In the genomic region with DNA sequence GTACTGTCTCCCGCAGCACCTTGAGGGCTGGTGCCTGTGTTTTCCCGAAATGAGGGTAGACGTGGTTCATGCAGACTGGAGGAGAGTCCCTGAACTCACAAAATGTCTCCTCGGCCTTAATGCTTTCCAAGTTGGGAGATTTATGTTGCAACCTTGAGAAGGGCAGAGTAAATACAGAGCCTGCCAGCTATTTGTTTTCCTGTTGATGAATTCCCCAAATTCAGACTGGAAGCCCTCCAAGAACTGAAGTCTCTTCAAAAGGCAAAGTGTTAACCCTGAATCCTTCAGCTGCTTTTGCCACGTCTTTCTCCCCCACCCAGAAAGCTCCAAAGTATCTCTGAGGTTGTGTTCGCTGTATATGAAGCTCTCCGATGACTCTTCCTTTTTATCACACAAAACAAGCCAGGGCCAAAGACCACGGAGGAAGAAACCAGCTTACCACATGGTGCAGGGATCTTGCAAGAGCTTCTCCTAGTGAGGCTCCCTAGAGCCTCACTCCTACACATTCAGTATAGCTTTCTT, we compare ENCODE assay signal across 1 cellular context.
TF ChIP-seq lines count a peak whose summit lies in the region.

No MANE protein-coding gene starts in this region.

TF ChIP-seq in H1, 55 proteins besides CTCF, POLR2A, EP300 and RAD21 (continued from another document):
- TF ChIP-seq, protein P1, sequence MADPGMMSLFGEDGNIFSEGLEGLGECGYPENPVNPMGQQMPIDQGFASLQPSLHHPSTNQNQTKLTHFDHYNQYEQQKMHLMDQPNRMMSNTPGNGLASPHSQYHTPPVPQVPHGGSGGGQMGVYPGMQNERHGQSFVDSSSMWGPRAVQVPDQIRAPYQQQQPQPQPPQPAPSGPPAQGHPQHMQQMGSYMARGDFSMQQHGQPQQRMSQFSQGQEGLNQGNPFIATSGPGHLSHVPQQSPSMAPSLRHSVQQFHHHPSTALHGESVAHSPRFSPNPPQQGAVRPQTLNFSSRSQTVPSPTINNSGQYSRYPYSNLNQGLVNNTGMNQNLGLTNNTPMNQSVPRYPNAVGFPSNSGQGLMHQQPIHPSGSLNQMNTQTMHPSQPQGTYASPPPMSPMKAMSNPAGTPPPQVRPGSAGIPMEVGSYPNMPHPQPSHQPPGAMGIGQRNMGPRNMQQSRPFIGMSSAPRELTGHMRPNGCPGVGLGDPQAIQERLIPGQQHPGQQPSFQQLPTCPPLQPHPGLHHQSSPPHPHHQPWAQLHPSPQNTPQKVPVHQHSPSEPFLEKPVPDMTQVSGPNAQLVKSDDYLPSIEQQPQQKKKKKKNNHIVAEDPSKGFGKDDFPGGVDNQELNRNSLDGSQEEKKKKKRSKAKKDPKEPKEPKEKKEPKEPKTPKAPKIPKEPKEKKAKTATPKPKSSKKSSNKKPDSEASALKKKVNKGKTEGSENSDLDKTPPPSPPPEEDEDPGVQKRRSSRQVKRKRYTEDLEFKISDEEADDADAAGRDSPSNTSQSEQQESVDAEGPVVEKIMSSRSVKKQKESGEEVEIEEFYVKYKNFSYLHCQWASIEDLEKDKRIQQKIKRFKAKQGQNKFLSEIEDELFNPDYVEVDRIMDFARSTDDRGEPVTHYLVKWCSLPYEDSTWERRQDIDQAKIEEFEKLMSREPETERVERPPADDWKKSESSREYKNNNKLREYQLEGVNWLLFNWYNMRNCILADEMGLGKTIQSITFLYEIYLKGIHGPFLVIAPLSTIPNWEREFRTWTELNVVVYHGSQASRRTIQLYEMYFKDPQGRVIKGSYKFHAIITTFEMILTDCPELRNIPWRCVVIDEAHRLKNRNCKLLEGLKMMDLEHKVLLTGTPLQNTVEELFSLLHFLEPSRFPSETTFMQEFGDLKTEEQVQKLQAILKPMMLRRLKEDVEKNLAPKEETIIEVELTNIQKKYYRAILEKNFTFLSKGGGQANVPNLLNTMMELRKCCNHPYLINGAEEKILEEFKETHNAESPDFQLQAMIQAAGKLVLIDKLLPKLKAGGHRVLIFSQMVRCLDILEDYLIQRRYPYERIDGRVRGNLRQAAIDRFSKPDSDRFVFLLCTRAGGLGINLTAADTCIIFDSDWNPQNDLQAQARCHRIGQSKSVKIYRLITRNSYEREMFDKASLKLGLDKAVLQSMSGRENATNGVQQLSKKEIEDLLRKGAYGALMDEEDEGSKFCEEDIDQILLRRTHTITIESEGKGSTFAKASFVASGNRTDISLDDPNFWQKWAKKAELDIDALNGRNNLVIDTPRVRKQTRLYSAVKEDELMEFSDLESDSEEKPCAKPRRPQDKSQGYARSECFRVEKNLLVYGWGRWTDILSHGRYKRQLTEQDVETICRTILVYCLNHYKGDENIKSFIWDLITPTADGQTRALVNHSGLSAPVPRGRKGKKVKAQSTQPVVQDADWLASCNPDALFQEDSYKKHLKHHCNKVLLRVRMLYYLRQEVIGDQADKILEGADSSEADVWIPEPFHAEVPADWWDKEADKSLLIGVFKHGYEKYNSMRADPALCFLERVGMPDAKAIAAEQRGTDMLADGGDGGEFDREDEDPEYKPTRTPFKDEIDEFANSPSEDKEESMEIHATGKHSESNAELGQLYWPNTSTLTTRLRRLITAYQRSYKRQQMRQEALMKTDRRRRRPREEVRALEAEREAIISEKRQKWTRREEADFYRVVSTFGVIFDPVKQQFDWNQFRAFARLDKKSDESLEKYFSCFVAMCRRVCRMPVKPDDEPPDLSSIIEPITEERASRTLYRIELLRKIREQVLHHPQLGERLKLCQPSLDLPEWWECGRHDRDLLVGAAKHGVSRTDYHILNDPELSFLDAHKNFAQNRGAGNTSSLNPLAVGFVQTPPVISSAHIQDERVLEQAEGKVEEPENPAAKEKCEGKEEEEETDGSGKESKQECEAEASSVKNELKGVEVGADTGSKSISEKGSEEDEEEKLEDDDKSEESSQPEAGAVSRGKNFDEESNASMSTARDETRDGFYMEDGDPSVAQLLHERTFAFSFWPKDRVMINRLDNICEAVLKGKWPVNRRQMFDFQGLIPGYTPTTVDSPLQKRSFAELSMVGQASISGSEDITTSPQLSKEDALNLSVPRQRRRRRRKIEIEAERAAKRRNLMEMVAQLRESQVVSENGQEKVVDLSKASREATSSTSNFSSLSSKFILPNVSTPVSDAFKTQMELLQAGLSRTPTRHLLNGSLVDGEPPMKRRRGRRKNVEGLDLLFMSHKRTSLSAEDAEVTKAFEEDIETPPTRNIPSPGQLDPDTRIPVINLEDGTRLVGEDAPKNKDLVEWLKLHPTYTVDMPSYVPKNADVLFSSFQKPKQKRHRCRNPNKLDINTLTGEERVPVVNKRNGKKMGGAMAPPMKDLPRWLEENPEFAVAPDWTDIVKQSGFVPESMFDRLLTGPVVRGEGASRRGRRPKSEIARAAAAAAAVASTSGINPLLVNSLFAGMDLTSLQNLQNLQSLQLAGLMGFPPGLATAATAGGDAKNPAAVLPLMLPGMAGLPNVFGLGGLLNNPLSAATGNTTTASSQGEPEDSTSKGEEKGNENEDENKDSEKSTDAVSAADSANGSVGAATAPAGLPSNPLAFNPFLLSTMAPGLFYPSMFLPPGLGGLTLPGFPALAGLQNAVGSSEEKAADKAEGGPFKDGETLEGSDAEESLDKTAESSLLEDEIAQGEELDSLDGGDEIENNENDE (IDR thresholded peaks at IDR 0.05; ENCODE audit: insufficient replicate concordance, low read length) = no peak
- TF ChIP-seq BRCA1 (IDR thresholded peaks at IDR 0.05; ENCODE audit: low read depth, low read length) (no peak), MAFK (IDR thresholded peaks at IDR 0.05; ENCODE audit: low read depth, low read length) (no peak), EZH2 (IDR thresholded peaks at IDR 0.05; ENCODE audit: low read depth, low read length, severe bottlenecking) (no peak), JUND (IDR thresholded peaks at IDR 0.05; ENCODE audit: low read length) (no peak), SIX5 (IDR thresholded peaks at IDR 0.05; ENCODE audit: low read depth, low read length) (no peak), GTF2F1 (IDR thresholded peaks at IDR 0.05; ENCODE audit: borderline replicate concordance, low read depth, low read length) (no peak)
TF ChIP-seq in H1: peak in this region for 0.
